In the genomic region with DNA sequence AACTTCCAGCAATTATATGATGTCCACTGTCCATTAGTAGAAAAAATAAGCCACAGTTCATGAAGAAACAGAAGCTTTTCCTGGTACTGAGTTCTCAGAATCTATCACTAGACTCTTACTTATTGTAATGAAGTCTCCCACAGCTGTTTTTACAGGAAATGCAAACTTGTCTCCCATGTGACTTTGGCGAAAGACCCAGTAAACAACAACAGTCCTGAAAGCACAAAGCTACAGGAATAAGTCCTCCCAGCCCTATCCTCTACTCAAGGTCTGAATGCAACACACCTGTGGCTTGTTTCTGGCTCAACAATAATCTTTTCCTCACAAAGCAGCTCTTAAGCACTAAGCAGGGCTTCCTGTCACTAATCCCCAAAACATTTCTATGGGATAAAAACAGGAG, we compare ENCODE assay signal across 10 cellular contexts. TPM values are rescaled to one million over a fixed set of nuclear protein-coding genes. Genes with fewer than 3 reads are reported as not detected.
DNase-seq lines count a peak whose midpoint lies in the region; ATAC-seq and TF ChIP-seq lines count a peak whose summit lies in the region.
"Had no signal": no experiment of that assay in that cellular context is flagged by ENCODE, and none has a peak within 500 bp of the region (broad histone marks: within the 10 kb centered on the region; RNA-seq: fewer than 3 reads in every experiment).

No MANE protein-coding gene starts in this region.

- H3K9me3 Mint-ChIP-seq in activated T-helper 2 cell treated with anti-CD3 and anti-CD28 coated beads, Interferon-gamma antibody, Interleukin-2, Interleukin-4, amounts not matched to agents 10 μg/mL and 5 μg/mL and 100 μg/mL, durations not matched to agents 14 hours and 24 hours and 36 hours: no peaks in the 10 kb centered on the region

- H3K27ac Mint-ChIP-seq in activated T-helper 2 cell treated with anti-CD3 and anti-CD28 coated beads, Interferon-gamma antibody, Interleukin-2, Interleukin-4, amounts not matched to agents 10 μg/mL and 5 μg/mL and 100 μg/mL, durations not matched to agents 14 hours and 24 hours and 36 hours: no peak overlapping the region

- 50 to 67% methylated on average over 1 of the region's 1 CpG for WGBS in gastroesophageal sphincter (ENCODE audit: low coverage in 1 of 2), 2 donors

- H3K4me3 Mint-ChIP-seq in activated T-helper 2 cell treated with anti-CD3 and anti-CD28 coated beads, Interferon-gamma antibody, Interleukin-2, Interleukin-4, amounts not matched to agents 10 μg/mL and 5 μg/mL and 100 μg/mL, durations not matched to agents 14 hours and 24 hours and 36 hours (ENCODE audit: low read depth): no peak overlapping the region

- no peak for TF ChIP-seq EP300 in gastroesophageal sphincter (IDR thresholded peaks at IDR 0.05)

- H3K27ac ChIP-seq in gastroesophageal sphincter: no peak overlapping the region
- H3K27ac ChIP-seq: RWPE1 had no signal

- no peaks in the 10 kb centered on the region for H3K36me3 Mint-ChIP-seq in activated T-helper 2 cell treated with anti-CD3 and anti-CD28 coated beads, Interferon-gamma antibody, Interleukin-2, Interleukin-4, amounts not matched to agents 10 μg/mL and 5 μg/mL and 100 μg/mL, durations not matched to agents 14 hours and 24 hours and 36 hours (ENCODE audit: low read depth)

- peaks cover 18% of the 10 kb centered on the region for H3K4me1 Mint-ChIP-seq in activated T-helper 2 cell treated with anti-CD3 and anti-CD28 coated beads, Interferon-gamma antibody, Interleukin-2, Interleukin-4, amounts not matched to agents 10 μg/mL and 5 μg/mL and 100 μg/mL, durations not matched to agents 14 hours and 24 hours and 36 hours (ENCODE audit: low read depth)

- H3K36me3 ChIP-seq in gastroesophageal sphincter: no peaks in the 10 kb centered on the region

- H3K4me1 ChIP-seq in gastroesophageal sphincter: no peaks in the 10 kb centered on the region

- H3K4me3 ChIP-seq in GM12865 (ENCODE audit: low read depth, low read length) (no peak overlapping the region), gastroesophageal sphincter (no peak overlapping the region)

- ATAC-seq in GM21723 (IDR thresholded peaks at IDR 0.05; ENCODE audit: unreplicated experiment) (peak; percentile 72), gastroesophageal sphincter (no peak)

- no peaks in the 10 kb centered on the region for H3K27me3 Mint-ChIP-seq in activated T-helper 2 cell treated with anti-CD3 and anti-CD28 coated beads, Interferon-gamma antibody, Interleukin-2, Interleukin-4, amounts not matched to agents 10 μg/mL and 5 μg/mL and 100 μg/mL, durations not matched to agents 14 hours and 24 hours and 36 hours (ENCODE audit: low read depth)

- DNase-seq in GM12865 (ENCODE audit: low read depth): peak; percentile 17
- peak; percentile 66 for DNase-seq in MV-4-11 (lab: John Stamatoyannopoulos, UW)
- peak; percentile 30 for DNase-seq in iPS-NIHi7 (ENCODE audit: extremely low spot score)
- no peak for DNase-seq in putamen (ENCODE audit: low spot score)
- DNase-seq in DMS53 (lab: John Stamatoyannopoulos, UW): no peak
- DNase-seq in activated T-helper 2 cell treated with anti-CD3 and anti-CD28 coated beads, Interferon-gamma antibody, Interleukin-2, Interleukin-4, amounts not matched to agents 10 μg/mL and 5 μg/mL and 100 μg/mL, durations not matched to agents 14 hours and 24 hours and 36 hours (ENCODE audit: low spot score): no peak
- DNase-seq: activated gamma-delta T cell had no signal

- no peak for TF ChIP-seq CTCF in GM12865 (IDR thresholded peaks at IDR 0.05; ENCODE audit: insufficient read depth, low read depth, low read length, missing control alignments)
- TF ChIP-seq CTCF in gastroesophageal sphincter (IDR thresholded peaks at IDR 0.05): no peak

- intact Hi-C loops in activated T-helper 2 cell treated with anti-CD3 and anti-CD28 coated beads, Interferon-gamma antibody, Interleukin-2, Interleukin-4, amounts not matched to agents 10 μg/mL and 5 μg/mL and 100 μg/mL, durations not matched to agents 14 hours and 24 hours and 36 hours (cut with micrococcal nuclease): no loop called here

- no peak for TF ChIP-seq POLR2A in gastroesophageal sphincter (IDR thresholded peaks at IDR 0.05)

- no peaks in the 10 kb centered on the region for H3K9me3 ChIP-seq in gastroesophageal sphincter

- H3K27me3 ChIP-seq in gastroesophageal sphincter: no peaks in the 10 kb centered on the region

RNA-seq across cellular contexts. Expression of gene EOMES, which starts 55.8 kb away (rescaled TPM):
- 5.2 and 5.6 TPM in 2 replicates for total RNA-seq in activated T-helper 2 cell treated with anti-CD3 and anti-CD28 coated beads, Interferon-gamma antibody, Interleukin-2, Interleukin-4, amounts not matched to agents 10 μg/mL and 5 μg/mL and 100 μg/mL, durations not matched to agents 14 hours and 24 hours and 36 hours
- under 1 TPM in 2 of 4 donors, not detected in 2; 0.15 to 0.67 TPM for total RNA-seq in gastroesophageal sphincter

Comparison
In these comparisons a context has a peak if more than half of its experiments do, and no peak if none do; other contexts are left out.
1. DNase-seq: peak in GM12865 (single experiment), MV-4-11 (single experiment) and iPS-NIHi7 (single experiment); none in putamen (single experiment), DMS53 (single experiment) and activated T-helper 2 cell treated with anti-CD3 and anti-CD28 coated beads, Interferon-gamma antibody, Interleukin-2, Interleukin-4, amounts not matched to agents 10 μg/mL and 5 μg/mL and 100 μg/mL, durations not matched to agents 14 hours and 24 hours and 36 hours (single experiment).